18 cellular contexts compared by ENCODE assay signal in the genomic region with DNA sequence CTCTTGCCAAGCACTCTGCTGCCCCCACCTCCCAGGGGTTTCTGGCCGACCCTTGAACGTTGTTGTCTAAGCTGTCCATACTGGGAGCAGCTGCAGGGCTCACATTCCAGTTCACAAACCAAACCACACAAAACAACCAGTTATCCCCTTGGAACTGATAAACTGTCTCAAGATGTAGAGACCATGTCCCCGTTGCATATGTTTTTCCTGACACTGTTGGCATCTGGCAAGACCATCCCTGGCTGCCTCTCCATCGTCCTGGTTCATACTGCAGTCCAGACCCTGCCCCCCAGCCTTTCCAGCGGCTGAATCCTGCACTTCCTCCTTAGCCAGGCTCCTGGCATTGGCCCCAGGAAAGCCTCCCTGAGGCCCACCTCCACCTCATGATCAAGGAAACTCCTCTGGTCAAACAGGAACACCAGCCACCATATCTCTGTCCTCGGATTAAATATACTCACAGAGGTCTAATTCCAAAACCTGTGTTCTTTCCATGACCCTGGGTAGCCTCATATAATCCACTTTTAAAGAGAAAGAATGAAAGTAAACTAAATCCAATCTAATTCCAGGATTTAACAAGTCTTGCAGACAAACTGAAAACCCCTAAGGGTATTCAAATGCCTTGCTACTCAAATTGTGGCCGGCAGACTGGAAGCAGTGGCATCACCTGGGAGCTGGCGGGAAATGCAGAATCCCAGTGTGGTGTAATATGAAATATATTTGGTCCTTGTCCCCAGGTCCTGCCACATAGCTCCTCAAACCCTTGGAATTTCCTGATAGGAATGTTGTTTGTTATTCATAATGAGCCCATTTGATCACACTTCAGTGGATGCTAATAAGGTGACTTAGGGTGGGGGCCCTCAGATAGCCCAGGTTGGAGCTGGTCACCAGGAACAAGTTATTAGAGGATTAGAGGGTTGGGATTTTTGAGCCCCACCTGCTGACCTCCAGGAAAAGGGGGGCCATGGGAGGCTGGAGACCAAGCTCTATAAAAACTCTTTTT. TPM values are rescaled to one million over a fixed set of nuclear protein-coding genes. Genes with fewer than 3 reads are reported as not detected.
DNase-seq lines count a peak whose midpoint lies in the region; ATAC-seq and TF ChIP-seq lines count a peak whose summit lies in the region.
"Had no signal": no experiment of that assay in that cellular context is flagged by ENCODE, and none has a peak within 500 bp of the region (broad histone marks: within the 10 kb centered on the region; RNA-seq: fewer than 3 reads in every experiment).

No MANE protein-coding gene starts in this region.

- no peak for TF ChIP-seq CTCF in esophagus squamous epithelium (IDR thresholded peaks at IDR 0.05)

- H3K36me3 ChIP-seq in ES-I3 (ENCODE audit: insufficient read depth, low read length) (no peaks in the 10 kb centered on the region), esophagus squamous epithelium (no peaks in the 10 kb centered on the region)

- H3K4me3 ChIP-seq in esophagus squamous epithelium = no peak overlapping the region

- TF ChIP-seq POLR2A in esophagus squamous epithelium (IDR thresholded peaks at IDR 0.05) = no peak

- 49 to 55% methylated on average over 8 of the region's 8 CpGs for WGBS in esophagus squamous epithelium, 2 donors

- peaks cover 37% of the 10 kb centered on the region; the same call in 1 of the 2 replicates for H3K4me1 ChIP-seq in ES-I3 (ENCODE audit: insufficient read depth, low read length)
- H3K4me1 ChIP-seq in esophagus squamous epithelium = peaks cover 0 to 6% (median 0%) of the 10 kb centered on the region in 3 donors
- H3K4me1 ChIP-seq: Caco-2 had no signal

- intact Hi-C loops in posterior vena cava (cut with DNase I) (no loop called here), esophagus squamous epithelium (cut with DNase I) (no loop called here)

- H3K9me3 ChIP-seq in ES-I3 (ENCODE audit: control insufficient read depth, insufficient read depth, low read length) (no peaks in the 10 kb centered on the region), esophagus squamous epithelium (no peaks in the 10 kb centered on the region)
- H3K9me3 ChIP-seq: Caco-2 had no signal

- no peaks in the 10 kb centered on the region for H3K27me3 ChIP-seq in esophagus squamous epithelium

- DNase-seq in NCI-H82 (lab: John Stamatoyannopoulos, UW) = peak; percentile 72
- DNase-seq in iPS-NIHi11 (ENCODE audit: low spot score) = peak; percentile 33
- peak; percentile 9 for DNase-seq in posterior vena cava (ENCODE audit: low spot score)
- DNase-seq in effector CD8-positive, alpha-beta T cell (lab: John Stamatoyannopoulos, UW) = no peak
- no peak for DNase-seq in esophagus squamous epithelium (lab: John Stamatoyannopoulos, UW)
- no peak for DNase-seq in 8988T
- DNase-seq: Caco-2, GOT3, MV-4-11, NCI-H1436, NCI-H2029, NCI-H2171, NCI-H446, NCI-H69, OCI-M1, SHP77 treated with DMSO at 0.1 percent for 48 hours had no signal

- H3K27ac ChIP-seq in esophagus squamous epithelium = no peak overlapping the region

- no peak for ATAC-seq in GM21447 (IDR thresholded peaks at IDR 0.05; ENCODE audit: unreplicated experiment)

- H3K9ac ChIP-seq in ES-I3 (ENCODE audit: low read depth, low read length) = peak overlapping the region; percentile 7; the same call in 1 of the 2 replicates

RNA-seq across cellular contexts. Expression of a gene that starts 14.2 kb away (rescaled TPM):
- total RNA-seq in posterior vena cava (100 to 1,000 TPM in 1 of 2 donors, 10 to 100 TPM in 1; 70.6 to 190 TPM), esophagus squamous epithelium (10 to 100 TPM; 16.8 to 39.1 (median 30.1) TPM)

Comparison
In these comparisons a context has a peak if more than half of its experiments do, and no peak if none do; other contexts are left out.
1. DNase-seq: peak in NCI-H82 (single experiment), iPS-NIHi11 (single experiment) and posterior vena cava (single experiment); none in effector CD8-positive, alpha-beta T cell (single experiment), esophagus squamous epithelium (single experiment) and 8988T (single experiment).